14 cellular contexts compared by ENCODE assay signal in the genomic region with DNA sequence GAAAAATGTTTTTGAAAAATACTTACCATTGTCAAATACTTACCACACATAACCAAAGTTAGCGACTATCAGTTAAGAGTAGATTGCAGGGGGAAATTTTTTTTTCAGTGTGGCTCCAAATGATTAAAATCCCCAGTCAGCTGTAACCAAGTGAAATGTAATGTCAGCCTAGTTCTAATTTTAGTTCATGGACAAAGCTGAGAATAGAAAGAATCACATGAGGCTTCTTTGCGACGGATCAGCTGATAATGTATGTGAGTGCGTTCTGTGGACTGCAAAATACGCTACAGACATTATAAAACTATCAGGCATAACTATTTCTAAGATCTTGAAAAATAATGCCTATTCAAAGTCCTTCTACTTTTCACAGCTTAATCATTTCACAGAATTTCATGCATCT.
"Had no signal": no experiment of that assay in that cellular context is flagged by ENCODE, and none has a peak within 500 bp of the region (broad histone marks: within the 10 kb centered on the region; RNA-seq: fewer than 3 reads in every experiment).

A gene (minus strand): TSS at position 165 of the 400 bp plus-strand sequence. CDS start 9,740 bp downstream, outside the sequence.

- H3K27me3 Mint-ChIP-seq: activated naive CD8-positive, alpha-beta T cell treated with anti-CD3 and anti-CD28 coated beads, Interleukin-2, amount 50 U/mL, for 24 hours; naive thymus-derived CD8-positive, alpha-beta T cell; progenitor cell of endocrine pancreas had no signal

- H3K36me3 Mint-ChIP-seq: activated CD8-positive, alpha-beta memory T cell treated with anti-CD3 and anti-CD28 coated beads, Interleukin-2, amount 10 ng/mL, durations not matched to agents 7 days and 5 days had no signal

- ATAC-seq: activated CD8-positive, alpha-beta memory T cell treated with anti-CD3 and anti-CD28 coated beads, Interleukin-2, amount 10 ng/mL, durations not matched to agents 7 days and 5 days; activated naive CD8-positive, alpha-beta T cell treated with anti-CD3 and anti-CD28 coated beads, Interleukin-2, amount 50 U/mL, for 24 hours; naive thymus-derived CD8-positive, alpha-beta T cell had no signal

- H3K27ac Mint-ChIP-seq: activated CD8-positive, alpha-beta memory T cell treated with anti-CD3 and anti-CD28 coated beads, Interleukin-2, amount 10 ng/mL, durations not matched to agents 7 days and 5 days; activated naive CD8-positive, alpha-beta T cell treated with anti-CD3 and anti-CD28 coated beads, Interleukin-2, amount 50 U/mL, for 24 hours had no signal

- DNase-seq: activated CD4-positive, alpha-beta T cell treated with anti-CD3 and anti-CD28 coated beads for 1 hour; activated CD4-positive, alpha-beta T cell treated with anti-CD3 and anti-CD28 coated beads, Interleukin-2, amount 50 U/mL, for 48 hours; activated CD8-positive, alpha-beta memory T cell treated with anti-CD3 and anti-CD28 coated beads, Interleukin-2, amount 10 ng/mL, durations not matched to agents 7 days and 5 days; activated naive CD8-positive, alpha-beta T cell treated with anti-CD3 and anti-CD28 coated beads, Interleukin-2, amount 50 U/mL, for 24 hours; activated T-cell treated with anti-CD3 and anti-CD28 coated beads, Interleukin-2, amount 50 U/mL, for 48 hours; central memory CD4-positive, alpha-beta T cell; cortex of kidney; effector CD8-positive, alpha-beta T cell; hypothalamus; naive thymus-derived CD8-positive, alpha-beta T cell; stomach had no signal

- H3K4me1 ChIP-seq: stomach had no signal

- H3K27me3 ChIP-seq: stomach had no signal

- H3K27ac ChIP-seq: epithelial cell of prostate, skin epidermis, stomach had no signal

- H3K4me3 Mint-ChIP-seq: activated CD8-positive, alpha-beta memory T cell treated with anti-CD3 and anti-CD28 coated beads, Interleukin-2, amount 10 ng/mL, durations not matched to agents 7 days and 5 days; activated naive CD8-positive, alpha-beta T cell treated with anti-CD3 and anti-CD28 coated beads, Interleukin-2, amount 50 U/mL, for 24 hours; naive thymus-derived CD8-positive, alpha-beta T cell had no signal

- H3K9me3 ChIP-seq: stomach had no signal

- H3K4me1 Mint-ChIP-seq: activated CD8-positive, alpha-beta memory T cell treated with anti-CD3 and anti-CD28 coated beads, Interleukin-2, amount 10 ng/mL, durations not matched to agents 7 days and 5 days; activated naive CD8-positive, alpha-beta T cell treated with anti-CD3 and anti-CD28 coated beads, Interleukin-2, amount 50 U/mL, for 24 hours; naive thymus-derived CD8-positive, alpha-beta T cell had no signal

- H3K4me3 ChIP-seq: skin epidermis, stomach had no signal

- H3K36me3 ChIP-seq: stomach had no signal
